In genomic region chr20:5513975-5514516, GRCh38 we compare ENCODE assay signal across 17 cellular contexts.
DNase-seq lines count a peak whose midpoint lies in the region; ATAC-seq and TF ChIP-seq lines count a peak whose summit lies in the region.
"Had no signal": no experiment of that assay in that cellular context is flagged by ENCODE, and none has a peak within 500 bp of the region (broad histone marks: within the 10 kb centered on the region; RNA-seq: fewer than 3 reads in every experiment).

No MANE protein-coding gene starts in this region.

- TF ChIP-seq CTCF in 22Rv1 (IDR thresholded peaks at IDR 0.05) (no peak), foreskin fibroblast (IDR thresholded peaks at IDR 0.05; ENCODE audit: low read depth, low read length) (no peak), psoas muscle (IDR thresholded peaks at IDR 0.05) (no peak)

- H3K9me3 ChIP-seq in psoas muscle = no peaks in the 10 kb centered on the region

- DNase-seq in HCEC 1CT = peak; percentile 57
- DNase-seq in SW480 (ENCODE audit: low spot score) = peak; percentile 97
- peak; percentile 47 to 70 for DNase-seq in foreskin fibroblast
- no peak for DNase-seq in NK-92 (lab: John Stamatoyannopoulos, UW; ENCODE audit: unreplicated experiment)
- DNase-seq in psoas muscle = no peak
- DNase-seq: activated CD4-positive, alpha-beta T cell treated with anti-CD3 and anti-CD28 coated beads for 4 hours; activated naive CD8-positive, alpha-beta T cell treated with anti-CD3 and anti-CD28 coated beads, Interleukin-2, amount 10 ng/mL, durations not matched to agents 7 days and 5 days; DMS 273 treated with DMSO at 0.1 percent for 48 hours; Karpas-422; NCI-H187 treated with DMSO at 0.1 percent for 48 hours; NCI-H526; RPMI8226; T-helper 17 cell had no signal

- no peaks in the 10 kb centered on the region for H3K36me3 ChIP-seq in psoas muscle (ENCODE audit: insufficient read depth in 1 of 2, low read depth in 1 of 2)

- no peak for ATAC-seq in GM18907 (IDR thresholded peaks at IDR 0.05; ENCODE audit: unreplicated experiment)
- ATAC-seq in psoas muscle = no peak
- no peak for ATAC-seq in HG02981 (IDR thresholded peaks at IDR 0.05; ENCODE audit: unreplicated experiment)
- ATAC-seq: esophagus mucosa, T-helper 17 cell had no signal

- H3K27ac ChIP-seq in 22Rv1 = peak overlapping the region; percentile 47
- no peak overlapping the region for H3K27ac ChIP-seq in psoas muscle

- intact Hi-C loops in psoas muscle (cut with DNase I) = loop anchor here in 1 of 2 donors (5.0 kb wide), 1 partner anchor 553 kb away; no protein-coding TSS in a partner anchor

- no peaks in the 10 kb centered on the region for H3K27me3 ChIP-seq in psoas muscle (ENCODE audit: insufficient read depth in 3 of 3, low read length in 2 of 3)

- H3K4me3 ChIP-seq in foreskin fibroblast (ENCODE audit: low read depth in 1 of 2, low read length in 2 of 2) = no peak overlapping the region
- no peak overlapping the region for H3K4me3 ChIP-seq in psoas muscle

- WGBS in psoas muscle, 3 donors = 86 to 88% (median 87%) methylated on average over 6 of the region's 6 CpGs

- H3K4me1 ChIP-seq in psoas muscle = no peaks in the 10 kb centered on the region

Comparison
In these comparisons a context has a peak if more than half of its experiments do, and no peak if none do; other contexts are left out.
1. DNase-seq: peak in HCEC 1CT (single experiment), SW480 (single experiment) and foreskin fibroblast (2 of 2); none in NK-92 (single experiment) and psoas muscle (0 of 2).